9 cellular contexts compared by ENCODE assay signal in the genomic region with DNA sequence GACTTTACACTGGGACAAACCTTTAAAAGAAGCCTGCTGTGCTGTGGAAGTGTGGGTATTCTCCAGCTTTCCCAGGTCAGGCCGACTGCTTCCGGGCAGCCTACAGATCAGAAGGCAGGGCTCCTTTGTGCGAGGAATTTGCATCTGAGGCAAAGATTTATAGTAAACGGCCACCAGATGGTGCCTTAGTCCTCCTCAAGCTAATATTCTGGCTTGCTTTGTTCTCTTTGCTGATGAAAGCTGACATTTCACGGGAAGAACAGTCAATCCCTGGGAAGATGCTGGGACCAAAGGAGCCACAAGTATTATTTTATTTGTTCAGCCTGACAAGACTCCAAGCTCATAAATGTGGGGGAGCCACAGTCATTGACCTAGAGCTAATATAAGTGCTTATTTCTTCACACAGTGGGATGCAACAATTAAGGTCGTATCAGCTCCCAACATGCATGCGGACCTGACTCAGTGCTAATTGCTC.
DNase-seq lines count a peak whose midpoint lies in the region; ATAC-seq and TF ChIP-seq lines count a peak whose summit lies in the region.
"Had no signal": no experiment of that assay in that cellular context is flagged by ENCODE, and none has a peak within 500 bp of the region (broad histone marks: within the 10 kb centered on the region; RNA-seq: fewer than 3 reads in every experiment).

No MANE protein-coding gene starts in this region.

- H3K18ac ChIP-seq in neuronal stem cell (ENCODE audit: low read length): no peak overlapping the region

- no peak overlapping the region for H4K91ac ChIP-seq in neuronal stem cell (ENCODE audit: low read depth, low read length, poor library complexity)

- H2BK15ac ChIP-seq in neuronal stem cell (ENCODE audit: low read length): no peak overlapping the region

- peak; percentile 79 for DNase-seq in EL
- DNase-seq in OCI-M1 (lab: John Stamatoyannopoulos, UW): peak; percentile 88
- peak; percentile 25 for DNase-seq in activated effector memory CD4-positive, alpha-beta T cell treated with Interleukin-2 at 50 U/mL for 16 hours
- DNase-seq in foreskin melanocyte: peak; percentile 87
- DNase-seq in neuronal stem cell (ENCODE audit: low spot score): peak; percentile 70
- DNase-seq in uterus: peak; percentile 39 to 40

- no peaks in the 10 kb centered on the region for H3K36me3 ChIP-seq in KMS-11 (ENCODE audit: insufficient read depth)
- H3K36me3 ChIP-seq in neuronal stem cell (replicated peaks in 1 of 2; ENCODE audit: control insufficient read depth in 2 of 2, insufficient read depth in 2 of 2, low read length in 2 of 2): no peaks in the 10 kb centered on the region
- H3K36me3 ChIP-seq in uterus: no peaks in the 10 kb centered on the region
- H3K36me3 ChIP-seq: neutrophil had no signal

- no peak overlapping the region for H2AK5ac ChIP-seq in neuronal stem cell (ENCODE audit: low read depth, low read length)

- no peaks in the 10 kb centered on the region for H4K20me1 ChIP-seq in KMS-11 (ENCODE audit: insufficient read depth)

- H4K8ac ChIP-seq in neuronal stem cell (ENCODE audit: low read depth, low read length): no peak overlapping the region

- H3K4me1 ChIP-seq in KMS-11 (ENCODE audit: low read depth, poor library complexity, severe bottlenecking): peaks cover 27% of the 10 kb centered on the region
- H3K4me1 ChIP-seq in neuronal stem cell (ENCODE audit: control insufficient read depth in 2 of 2, insufficient read depth in 1 of 2, low read depth in 1 of 2, low read length in 2 of 2): peaks cover 12 to 20% of the 10 kb centered on the region in 2 donors
- H3K4me1 ChIP-seq in uterus: no peaks in the 10 kb centered on the region

- H3K4me3 ChIP-seq in KMS-11 (IDR thresholded peaks at IDR 0.05; ENCODE audit: insufficient read depth, low read depth, low read length) (no peak overlapping the region), neuronal stem cell (ENCODE audit: low read length in 2 of 2) (peak overlapping the region in 1 of 2 donors; percentile 32), uterus (no peak overlapping the region)

- H3K9me3 ChIP-seq in neuronal stem cell (replicated peaks in 1 of 2; ENCODE audit: control insufficient read depth in 2 of 2, insufficient read depth in 1 of 2, low read depth in 1 of 2, low read length in 2 of 2): peaks cover 0 to 3% of the 10 kb centered on the region in 2 donors
- no peaks in the 10 kb centered on the region for H3K9me3 ChIP-seq in uterus
- H3K9me3 ChIP-seq: neutrophil had no signal

- no peak for TF ChIP-seq POLR2A in uterus (IDR thresholded peaks at IDR 0.05)

- no peak overlapping the region for H3K23ac ChIP-seq in neuronal stem cell (ENCODE audit: low read depth, low read length, poor library complexity)

- peak; percentile 56 for ATAC-seq in GM21825 (IDR thresholded peaks at IDR 0.05; ENCODE audit: unreplicated experiment)

- H3K4me2 ChIP-seq in KMS-11 (peak overlapping the region; percentile 12; the same call in 1 of the 2 replicates), neuronal stem cell (ENCODE audit: insufficient read depth, low read length, poor library complexity, severe bottlenecking) (no peak overlapping the region)

- H3K9ac ChIP-seq in KMS-11 (no peak overlapping the region), neuronal stem cell (ENCODE audit: low read depth, low read length, poor library complexity) (no peak overlapping the region)

- WGBS in neuronal stem cell (ENCODE audit: extremely low coverage in 2 of 2, insufficient read length in 2 of 2, insufficient replicate concordance in 1 of 2), 2 donors: no CpG with 5 or more reads among the region's 7 CpGs

- TF ChIP-seq CTCF in KMS-11 (conservative IDR thresholded peaks at IDR 0.05; ENCODE audit: low read depth, low read length) (peak; percentile 90), uterus (IDR thresholded peaks at IDR 0.05) (peak; percentile 52 to 66 (median 58))

- no peak overlapping the region for H3K4ac ChIP-seq in neuronal stem cell (ENCODE audit: low read length)

- H2AFZ ChIP-seq in KMS-11 (ENCODE audit: low read depth): peak overlapping the region; percentile 76
- peak overlapping the region; percentile 90 for H2AFZ ChIP-seq in neuronal stem cell (ENCODE audit: low read length)

- H3K27me3 ChIP-seq in KMS-11 (ENCODE audit: insufficient read depth, low read depth) (no peaks in the 10 kb centered on the region), neuronal stem cell (ENCODE audit: control insufficient read depth in 3 of 3, insufficient read depth in 3 of 3, low read depth in 1 of 3, low read length in 3 of 3) (no peaks in the 10 kb centered on the region), uterus (no peaks in the 10 kb centered on the region)

- H3K27ac ChIP-seq in KMS-11: no peak overlapping the region
- H3K27ac ChIP-seq in neuronal stem cell (replicated peaks; ENCODE audit: low read length): no peak overlapping the region
- H3K27ac ChIP-seq in uterus: no peak overlapping the region
- H3K27ac ChIP-seq: neutrophil had no signal

- H2BK120ac ChIP-seq in neuronal stem cell (ENCODE audit: low read depth, low read length): no peak overlapping the region

- intact Hi-C loops in uterus (cut with DNase I; ENCODE audit: low total_unique reads): no loop called here

- H3K79me2 ChIP-seq in KMS-11 (ENCODE audit: insufficient read depth, low read depth): no peaks in the 10 kb centered on the region

- H2BK12ac ChIP-seq in neuronal stem cell (ENCODE audit: low read length): no peak overlapping the region

- no peak overlapping the region for H3K14ac ChIP-seq in neuronal stem cell (ENCODE audit: low read length)

- H2BK5ac ChIP-seq in neuronal stem cell (ENCODE audit: low read length): no peak overlapping the region

- H3K79me1 ChIP-seq in neuronal stem cell (ENCODE audit: low read depth, low read length): no peaks in the 10 kb centered on the region

Comparison
In these comparisons a context has a peak if more than half of its experiments do, and no peak if none do; other contexts are left out.
1. DNase-seq: peak in every context shown above with its lines; median percentile 88 in OCI-M1; 87 in foreskin melanocyte; 79 in EL; 70 in neuronal stem cell; 40 in uterus; 25 in activated effector memory CD4-positive, alpha-beta T cell treated with Interleukin-2 at 50 U/mL for 16 hours.